ENCODE assay signal across 2 cellular contexts in genomic region chr12:53258541-53259539, GRCh38.
TF ChIP-seq lines count a peak whose summit lies in the region.

No MANE protein-coding gene starts in this region.

TF ChIP-seq in K562, 482 proteins besides CTCF, POLR2A, EP300 and RAD21 (continues in another document):
- TF ChIP-seq ARID1B (IDR thresholded peaks at IDR 0.05) (peak; percentile 36), BCOR (IDR thresholded peaks at IDR 0.05) (peak; percentile 95), HES1 (IDR thresholded peaks at IDR 0.05; ENCODE audit: low read depth) (peak; percentile 37; the same call in 1 of the 2 replicates), SMARCC2 (IDR thresholded peaks at IDR 0.05; ENCODE audit: low read depth) (no peak), TEAD1 (CRISPR knock-in tag; IDR thresholded peaks at IDR 0.05) (no peak), SIN3A (IDR thresholded peaks at IDR 0.05; ENCODE audit: borderline replicate concordance in 2 of 2, control insufficient read depth in 1 of 2, low read depth in 2 of 2, low read length in 2 of 2) (no peak), CBFA2T3 (IDR thresholded peaks at IDR 0.05) (peak; percentile 22; the same call in 1 of the 2 replicates), E2F6 (IDR thresholded peaks at IDR 0.05; ENCODE audit: borderline replicate concordance in 1 of 2, extremely low read depth in 1 of 2, insufficient read depth in 1 of 2, insufficient read length in 1 of 2, low read depth in 1 of 2, low read length in 1 of 2, poor library complexity in 1 of 2, severe bottlenecking in 1 of 2) (no peak), NCOA6 (IDR thresholded peaks at IDR 0.05) (no peak), ZNF253 (CRISPR knock-in tag; conservative IDR thresholded peaks at IDR 0.05) (no peak), ZBTB7A (IDR thresholded peaks at IDR 0.05; ENCODE audit: borderline replicate concordance, control insufficient read depth, low read depth, low read length) (peak; percentile 32; the same call in 1 of the 2 replicates), ZSCAN32 (CRISPR knock-in tag; IDR thresholded peaks at IDR 0.05) (no peak), ZNF408 (CRISPR knock-in tag; IDR thresholded peaks at IDR 0.05; ENCODE audit: low read depth) (no peak), FIP1L1 (IDR thresholded peaks at IDR 0.05; ENCODE audit: low read depth, low read length, poor library complexity, severe bottlenecking) (no peak), ZNF79 (CRISPR knock-in tag; IDR thresholded peaks at IDR 0.05; ENCODE audit: low read depth) (no peak), MAZ (CRISPR knock-in tag; conservative IDR thresholded peaks at IDR 0.05 in 1 of 2, IDR thresholded peaks at IDR 0.05 in 1 of 2) (peak in 1 of 2 experiments; percentile 44; a peak in 2 of 4 replicates), ZNF282 (CRISPR knock-in tag; IDR thresholded peaks at IDR 0.05) (no peak), HDAC1 (IDR thresholded peaks at IDR 0.05) (0 out of 4 replicates have a peak, but pooled peaks of 1 of the 2 experiments have one; percentile 32), ESRRA (IDR thresholded peaks at IDR 0.05; ENCODE audit: borderline replicate concordance, low read depth) (peak; percentile 54; the same call in 1 of the 2 replicates), DACH1 (IDR thresholded peaks at IDR 0.05; ENCODE audit: partially characterized antibody) (no peak), C11orf30 (IDR thresholded peaks at IDR 0.05; ENCODE audit: low read depth) (no peak), RCOR1 (IDR thresholded peaks at IDR 0.05; ENCODE audit: borderline replicate concordance in 1 of 2, low read depth in 2 of 2, low read length in 2 of 2) (peak in 1 of 2 experiments; percentile 78; a peak in 2 of 4 replicates), USF2 (CRISPR knock-in tag; IDR thresholded peaks at IDR 0.05) (no peak), ZNF449 (CRISPR knock-in tag; IDR thresholded peaks at IDR 0.05) (no peak), ZNF175 (CRISPR knock-in tag; IDR thresholded peaks at IDR 0.05; ENCODE audit: low read depth) (no peak), PHF20 (IDR thresholded peaks at IDR 0.05; ENCODE audit: partially characterized antibody) (peak; percentile 26), JUND (IDR thresholded peaks at IDR 0.05; ENCODE audit: borderline replicate concordance, low read depth, low read length) (no peak), JUND (tag; IDR thresholded peaks at IDR 0.05; ENCODE audit: borderline replicate concordance, low read depth, low read length) (peak; percentile 23; the same call in 1 of the 3 replicates), TSC22D4 (tag; IDR thresholded peaks at IDR 0.05) (no peak), KDM1A (IDR thresholded peaks at IDR 0.05) (peak; percentile 68 to 74), IFI16 (CRISPR knock-in tag; IDR thresholded peaks at IDR 0.05) (no peak), ELF1 (tag; IDR thresholded peaks at IDR 0.05) (peak; percentile 39; the same call in 1 of the 2 replicates), MYC (IDR thresholded peaks at IDR 0.05; ENCODE audit: low read depth, low read length) (no peak), MYC (CRISPR knock-in tag; IDR thresholded peaks at IDR 0.05; ENCODE audit: borderline replicate concordance, low read depth) (no peak), SOX6 (IDR thresholded peaks at IDR 0.05) (0 out of 2 replicates have a peak, but pooled peaks have one; percentile 9), ZFX (CRISPR knock-in tag; IDR thresholded peaks at IDR 0.05) (no peak)

TF ChIP-seq in HEK293T, 16 proteins besides CTCF, POLR2A, EP300 and RAD21:
- TF ChIP-seq FOXM1 (IDR thresholded peaks at IDR 0.05; ENCODE audit: borderline replicate concordance) (no peak), LEF1 (IDR thresholded peaks at IDR 0.05; ENCODE audit: borderline replicate concordance) (no peak), FOXA1 (IDR thresholded peaks at IDR 0.05) (no peak), L3MBTL2 (conservative IDR thresholded peaks at IDR 0.05) (no peak), HDGF (IDR thresholded peaks at IDR 0.05; ENCODE audit: borderline replicate concordance) (no peak), PKNOX1 (IDR thresholded peaks at IDR 0.05) (no peak), SUZ12 (IDR thresholded peaks at IDR 0.05) (no peak), ELF4 (IDR thresholded peaks at IDR 0.05) (no peak), ZNF384 (IDR thresholded peaks at IDR 0.05) (no peak)
